In genomic region chr22:38755911-38756532, GRCh38 we compare ENCODE assay signal across 1 cellular context.
TF ChIP-seq lines count a peak whose summit lies in the region.

A gene with protein sequence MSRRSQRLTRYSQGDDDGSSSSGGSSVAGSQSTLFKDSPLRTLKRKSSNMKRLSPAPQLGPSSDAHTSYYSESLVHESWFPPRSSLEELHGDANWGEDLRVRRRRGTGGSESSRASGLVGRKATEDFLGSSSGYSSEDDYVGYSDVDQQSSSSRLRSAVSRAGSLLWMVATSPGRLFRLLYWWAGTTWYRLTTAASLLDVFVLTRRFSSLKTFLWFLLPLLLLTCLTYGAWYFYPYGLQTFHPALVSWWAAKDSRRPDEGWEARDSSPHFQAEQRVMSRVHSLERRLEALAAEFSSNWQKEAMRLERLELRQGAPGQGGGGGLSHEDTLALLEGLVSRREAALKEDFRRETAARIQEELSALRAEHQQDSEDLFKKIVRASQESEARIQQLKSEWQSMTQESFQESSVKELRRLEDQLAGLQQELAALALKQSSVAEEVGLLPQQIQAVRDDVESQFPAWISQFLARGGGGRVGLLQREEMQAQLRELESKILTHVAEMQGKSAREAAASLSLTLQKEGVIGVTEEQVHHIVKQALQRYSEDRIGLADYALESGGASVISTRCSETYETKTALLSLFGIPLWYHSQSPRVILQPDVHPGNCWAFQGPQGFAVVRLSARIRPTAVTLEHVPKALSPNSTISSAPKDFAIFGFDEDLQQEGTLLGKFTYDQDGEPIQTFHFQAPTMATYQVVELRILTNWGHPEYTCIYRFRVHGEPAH (minus strand): TSS chr22:38755998. CDS start chr22:38752628, 3,370 bp downstream.

TF ChIP-seq in HepG2, 621 proteins besides CTCF, POLR2A, EP300 and RAD21 (continued from another document and continues in another):
- TF ChIP-seq POLR2AphosphoS5 (IDR thresholded peaks at IDR 0.05; ENCODE audit: low read depth, low read length) = peak; percentile 48; the same call in 1 of the 2 replicates
- TF ChIP-seq SMYD3 (CRISPR knock-in tag; IDR thresholded peaks at IDR 0.05) = no peak
- TF ChIP-seq ZNF724P (CRISPR knock-in tag; IDR thresholded peaks at IDR 0.05; ENCODE audit: borderline replicate concordance) = 0 out of 2 replicates have a peak, but pooled peaks have one; percentile 5
- no peak for TF ChIP-seq BRD4 (CRISPR knock-in tag; IDR thresholded peaks at IDR 0.05)
- TF ChIP-seq ELF1 (CRISPR knock-in tag; IDR thresholded peaks at IDR 0.05) = no peak
- TF ChIP-seq BCL6 (CRISPR knock-in tag; IDR thresholded peaks at IDR 0.05) = no peak
- TF ChIP-seq KDM2A (CRISPR knock-in tag; IDR thresholded peaks at IDR 0.05; ENCODE audit: borderline replicate concordance, low read depth) = 0 out of 2 replicates have a peak, but pooled peaks have one; percentile 25
- no peak for TF ChIP-seq MAF1 (CRISPR knock-in tag; IDR thresholded peaks at IDR 0.05; ENCODE audit: borderline replicate concordance)
- TF ChIP-seq POLR2G (IDR thresholded peaks at IDR 0.05; ENCODE audit: low read depth, low read length) = peak; percentile 9; the same call in 1 of the 2 replicates
- no peak for TF ChIP-seq ZKSCAN1 (IDR thresholded peaks at IDR 0.05; ENCODE audit: low read length)
- TF ChIP-seq, protein P1, sequence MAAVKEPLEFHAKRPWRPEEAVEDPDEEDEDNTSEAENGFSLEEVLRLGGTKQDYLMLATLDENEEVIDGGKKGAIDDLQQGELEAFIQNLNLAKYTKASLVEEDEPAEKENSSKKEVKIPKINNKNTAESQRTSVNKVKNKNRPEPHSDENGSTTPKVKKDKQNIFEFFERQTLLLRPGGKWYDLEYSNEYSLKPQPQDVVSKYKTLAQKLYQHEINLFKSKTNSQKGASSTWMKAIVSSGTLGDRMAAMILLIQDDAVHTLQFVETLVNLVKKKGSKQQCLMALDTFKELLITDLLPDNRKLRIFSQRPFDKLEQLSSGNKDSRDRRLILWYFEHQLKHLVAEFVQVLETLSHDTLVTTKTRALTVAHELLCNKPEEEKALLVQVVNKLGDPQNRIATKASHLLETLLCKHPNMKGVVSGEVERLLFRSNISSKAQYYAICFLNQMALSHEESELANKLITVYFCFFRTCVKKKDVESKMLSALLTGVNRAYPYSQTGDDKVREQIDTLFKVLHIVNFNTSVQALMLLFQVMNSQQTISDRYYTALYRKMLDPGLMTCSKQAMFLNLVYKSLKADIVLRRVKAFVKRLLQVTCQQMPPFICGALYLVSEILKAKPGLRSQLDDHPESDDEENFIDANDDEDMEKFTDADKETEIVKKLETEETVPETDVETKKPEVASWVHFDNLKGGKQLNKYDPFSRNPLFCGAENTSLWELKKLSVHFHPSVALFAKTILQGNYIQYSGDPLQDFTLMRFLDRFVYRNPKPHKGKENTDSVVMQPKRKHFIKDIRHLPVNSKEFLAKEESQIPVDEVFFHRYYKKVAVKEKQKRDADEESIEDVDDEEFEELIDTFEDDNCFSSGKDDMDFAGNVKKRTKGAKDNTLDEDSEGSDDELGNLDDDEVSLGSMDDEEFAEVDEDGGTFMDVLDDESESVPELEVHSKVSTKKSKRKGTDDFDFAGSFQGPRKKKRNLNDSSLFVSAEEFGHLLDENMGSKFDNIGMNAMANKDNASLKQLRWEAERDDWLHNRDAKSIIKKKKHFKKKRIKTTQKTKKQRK (IDR thresholded peaks at IDR 0.05; ENCODE audit: low read length) = no peak
- TF ChIP-seq MIER3 (CRISPR knock-in tag; IDR thresholded peaks at IDR 0.05; ENCODE audit: borderline replicate concordance) = no peak
- TF ChIP-seq FOXA1 (IDR thresholded peaks at IDR 0.05) = no peak
- TF ChIP-seq FOXA1 (CRISPR knock-in tag; IDR thresholded peaks at IDR 0.05) = 0 out of 2 replicates have a peak, but pooled peaks have one; percentile 15
- TF ChIP-seq TCF7L2 (IDR thresholded peaks at IDR 0.05; ENCODE audit: low read depth, low read length) = no peak
- peak; percentile 19; the same call in 1 of the 2 replicates for TF ChIP-seq KAT7 (CRISPR knock-in tag; IDR thresholded peaks at IDR 0.05; ENCODE audit: borderline replicate concordance)
- TF ChIP-seq JARID2 (CRISPR knock-in tag; IDR thresholded peaks at IDR 0.05; ENCODE audit: insufficient replicate concordance) = no peak
- peak; percentile 0; the same call in 1 of the 2 replicates for TF ChIP-seq ZNF777 (CRISPR knock-in tag; IDR thresholded peaks at IDR 0.05)
- no peak for TF ChIP-seq ZFX (CRISPR knock-in tag; IDR thresholded peaks at IDR 0.05; ENCODE audit: low read depth)
- TF ChIP-seq ZNF142 (CRISPR knock-in tag; IDR thresholded peaks at IDR 0.05) = 0 out of 2 replicates have a peak, but pooled peaks have one; percentile 79
- no peak for TF ChIP-seq MTA3 (CRISPR knock-in tag; IDR thresholded peaks at IDR 0.05)
- TF ChIP-seq SATB2 (CRISPR knock-in tag; IDR thresholded peaks at IDR 0.05) = no peak
- no peak for TF ChIP-seq ONECUT2 (CRISPR knock-in tag; IDR thresholded peaks at IDR 0.05)
- TF ChIP-seq ZNF788 (CRISPR knock-in tag; IDR thresholded peaks at IDR 0.05; ENCODE audit: borderline replicate concordance) = no peak
- no peak for TF ChIP-seq PLRG1 (conservative IDR thresholded peaks at IDR 0.05)
- TF ChIP-seq ZNF749 (CRISPR knock-in tag; IDR thresholded peaks at IDR 0.05; ENCODE audit: borderline replicate concordance) = peak; percentile 51; the same call in 1 of the 2 replicates
- TF ChIP-seq PTBP1 (IDR thresholded peaks at IDR 0.05; ENCODE audit: low read depth, low read length, poor library complexity, severe bottlenecking) = no peak
- no peak for TF ChIP-seq ZNF740 (CRISPR knock-in tag; IDR thresholded peaks at IDR 0.05)
- peak; percentile 30; the same call in 1 of the 2 replicates for TF ChIP-seq MTA1 (CRISPR knock-in tag; IDR thresholded peaks at IDR 0.05; ENCODE audit: borderline replicate concordance)
- peak; percentile 26; the same call in 1 of the 2 replicates for TF ChIP-seq RXRA (CRISPR knock-in tag; IDR thresholded peaks at IDR 0.05)
- TF ChIP-seq HES4 (CRISPR knock-in tag; IDR thresholded peaks at IDR 0.05; ENCODE audit: borderline replicate concordance) = peak; percentile 72; the same call in 1 of the 2 replicates
- TF ChIP-seq ZNF737 (CRISPR knock-in tag; IDR thresholded peaks at IDR 0.05; ENCODE audit: borderline replicate concordance) = no peak
- no peak; the same call in 1 of the 2 replicates for TF ChIP-seq ZNF691 (CRISPR knock-in tag; IDR thresholded peaks at IDR 0.05; ENCODE audit: borderline replicate concordance, low read depth)
- no peak for TF ChIP-seq ZNF292 (CRISPR knock-in tag; IDR thresholded peaks at IDR 0.05; ENCODE audit: borderline replicate concordance, low read depth)
- TF ChIP-seq PBX2 (CRISPR knock-in tag; IDR thresholded peaks at IDR 0.05) = peak; percentile 86
- TF ChIP-seq, protein P2, sequence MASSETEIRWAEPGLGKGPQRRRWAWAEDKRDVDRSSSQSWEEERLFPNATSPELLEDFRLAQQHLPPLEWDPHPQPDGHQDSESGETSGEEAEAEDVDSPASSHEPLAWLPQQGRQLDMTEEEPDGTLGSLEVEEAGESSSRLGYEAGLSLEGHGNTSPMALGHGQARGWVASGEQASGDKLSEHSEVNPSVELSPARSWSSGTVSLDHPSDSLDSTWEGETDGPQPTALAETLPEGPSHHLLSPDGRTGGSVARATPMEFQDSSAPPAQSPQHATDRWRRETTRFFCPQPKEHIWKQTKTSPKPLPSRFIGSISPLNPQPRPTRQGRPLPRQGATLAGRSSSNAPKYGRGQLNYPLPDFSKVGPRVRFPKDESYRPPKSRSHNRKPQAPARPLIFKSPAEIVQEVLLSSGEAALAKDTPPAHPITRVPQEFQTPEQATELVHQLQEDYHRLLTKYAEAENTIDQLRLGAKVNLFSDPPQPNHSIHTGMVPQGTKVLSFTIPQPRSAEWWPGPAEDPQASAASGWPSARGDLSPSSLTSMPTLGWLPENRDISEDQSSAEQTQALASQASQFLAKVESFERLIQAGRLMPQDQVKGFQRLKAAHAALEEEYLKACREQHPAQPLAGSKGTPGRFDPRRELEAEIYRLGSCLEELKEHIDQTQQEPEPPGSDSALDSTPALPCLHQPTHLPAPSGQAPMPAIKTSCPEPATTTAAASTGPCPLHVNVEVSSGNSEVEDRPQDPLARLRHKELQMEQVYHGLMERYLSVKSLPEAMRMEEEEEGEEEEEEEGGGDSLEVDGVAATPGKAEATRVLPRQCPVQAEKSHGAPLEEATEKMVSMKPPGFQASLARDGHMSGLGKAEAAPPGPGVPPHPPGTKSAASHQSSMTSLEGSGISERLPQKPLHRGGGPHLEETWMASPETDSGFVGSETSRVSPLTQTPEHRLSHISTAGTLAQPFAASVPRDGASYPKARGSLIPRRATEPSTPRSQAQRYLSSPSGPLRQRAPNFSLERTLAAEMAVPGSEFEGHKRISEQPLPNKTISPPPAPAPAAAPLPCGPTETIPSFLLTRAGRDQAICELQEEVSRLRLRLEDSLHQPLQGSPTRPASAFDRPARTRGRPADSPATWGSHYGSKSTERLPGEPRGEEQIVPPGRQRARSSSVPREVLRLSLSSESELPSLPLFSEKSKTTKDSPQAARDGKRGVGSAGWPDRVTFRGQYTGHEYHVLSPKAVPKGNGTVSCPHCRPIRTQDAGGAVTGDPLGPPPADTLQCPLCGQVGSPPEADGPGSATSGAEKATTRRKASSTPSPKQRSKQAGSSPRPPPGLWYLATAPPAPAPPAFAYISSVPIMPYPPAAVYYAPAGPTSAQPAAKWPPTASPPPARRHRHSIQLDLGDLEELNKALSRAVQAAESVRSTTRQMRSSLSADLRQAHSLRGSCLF (CRISPR knock-in tag; IDR thresholded peaks at IDR 0.05; ENCODE audit: borderline replicate concordance) = no peak
- TF ChIP-seq, protein P3, sequence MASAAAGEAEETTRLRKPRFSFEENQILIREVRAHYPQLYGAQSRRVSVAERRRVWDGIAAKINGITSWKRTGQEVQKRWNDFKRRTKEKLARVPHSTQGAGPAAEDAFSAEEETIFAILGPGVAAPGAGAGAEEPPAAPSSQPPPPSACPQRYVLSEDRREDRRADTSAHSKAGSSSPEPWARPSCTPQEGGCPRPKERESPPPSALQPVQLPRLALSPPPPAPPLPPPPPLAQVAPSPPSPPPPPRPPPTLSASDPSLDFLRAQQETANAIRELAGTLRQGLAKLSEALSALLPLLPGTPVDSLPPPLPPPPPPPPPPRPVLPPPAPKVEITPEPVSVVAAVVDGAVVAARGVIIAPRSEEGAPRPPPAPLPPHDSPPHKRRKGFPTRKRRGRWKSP (CRISPR knock-in tag; IDR thresholded peaks at IDR 0.05) = 0 out of 2 replicates have a peak, but pooled peaks have one; percentile 32
- TF ChIP-seq NFYC (CRISPR knock-in tag; IDR thresholded peaks at IDR 0.05) = peak; percentile 87
